1 cellular context compared by ENCODE assay signal in the genomic region with DNA sequence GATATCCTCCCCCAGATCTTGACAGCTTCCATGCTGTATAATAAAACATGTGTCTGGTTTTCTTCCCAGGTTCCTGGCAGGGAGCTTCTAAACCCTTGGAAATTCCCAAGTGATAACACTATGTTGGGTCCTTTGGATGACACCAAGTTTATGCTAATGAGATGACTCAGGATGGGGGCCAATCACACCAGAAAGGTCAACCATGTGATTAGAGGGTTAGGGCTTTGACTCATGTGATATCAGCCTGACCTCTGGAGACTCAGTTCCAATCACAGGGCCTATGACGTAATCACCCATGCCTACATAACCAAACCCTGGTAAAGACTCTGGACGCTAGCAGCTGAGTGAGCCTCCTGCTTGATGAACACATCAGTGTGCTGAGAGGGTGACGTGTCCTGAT.
TF ChIP-seq lines count a peak whose summit lies in the region.

No MANE protein-coding gene starts in this region.

TF ChIP-seq in H1, 55 proteins besides CTCF, POLR2A, EP300 and RAD21:
- TF ChIP-seq FOSL1 (IDR thresholded peaks at IDR 0.05; ENCODE audit: insufficient read depth, low read depth, low read length) (no peak), SIX5 (IDR thresholded peaks at IDR 0.05; ENCODE audit: low read depth, low read length) (no peak), HDAC6 (IDR thresholded peaks at IDR 0.05; ENCODE audit: low read depth, low read length) (no peak), EGR1 (IDR thresholded peaks at IDR 0.05; ENCODE audit: borderline replicate concordance, low read depth, low read length) (no peak), KDM1A (IDR thresholded peaks at IDR 0.05; ENCODE audit: borderline replicate concordance, low read length) (no peak), NRF1 (IDR thresholded peaks at IDR 0.05; ENCODE audit: low read depth, low read length) (no peak)
